ENCODE assay signal across 28 cellular contexts in the genomic region with DNA sequence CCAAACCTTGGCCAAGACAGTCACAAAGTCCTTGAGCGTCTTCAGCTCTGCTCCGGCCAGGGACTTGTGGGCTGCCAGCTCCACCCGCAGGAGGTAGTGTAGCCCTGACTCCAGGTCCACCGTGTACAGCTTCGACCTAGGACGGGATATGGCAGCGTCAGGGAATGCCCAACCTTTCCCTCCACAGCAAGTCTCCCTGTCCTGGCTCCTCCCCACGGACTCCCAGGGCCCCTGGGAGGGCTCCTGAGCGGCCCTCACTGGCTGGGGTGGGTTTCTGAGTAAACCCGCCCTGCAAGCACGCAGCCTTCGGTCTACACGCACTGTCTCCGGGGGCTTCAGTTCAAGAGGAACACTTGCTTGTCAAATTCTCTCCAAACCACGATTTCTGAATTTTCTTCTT. TPM values are rescaled to one million over a fixed set of nuclear protein-coding genes. Genes with fewer than 3 reads are reported as not detected.
"Had no signal": no experiment of that assay in that cellular context is flagged by ENCODE, and none has a peak within 500 bp of the region (broad histone marks: within the 10 kb centered on the region; RNA-seq: fewer than 3 reads in every experiment).

No MANE protein-coding gene starts in this region.

- H3K9me3 Mint-ChIP-seq: activated CD4-positive, alpha-beta memory T cell treated with anti-CD3 and anti-CD28 coated beads, Interleukin-2, amount 10 ng/mL, durations not matched to agents 7 days and 5 days; activated CD4-positive, alpha-beta T cell treated with anti-CD3 and anti-CD28 coated beads, Interleukin-2, amount 10 ng/mL, durations not matched to agents 7 days and 5 days; activated naive CD4-positive, alpha-beta T cell treated with anti-CD3 and anti-CD28 coated beads, Interleukin-2, amount 50 U/mL, for 24 hours; activated naive CD8-positive, alpha-beta T cell treated with anti-CD3 and anti-CD28 coated beads, Interleukin-2, amount 50 U/mL, for 24 hours; activated T-helper 2 cell treated with anti-CD3 and anti-CD28 coated beads, Interferon-gamma antibody, Interleukin-2, Interleukin-4, amounts not matched to agents 10 μg/mL and 5 μg/mL and 100 μg/mL, durations not matched to agents 14 hours and 24 hours and 36 hours; naive thymus-derived CD8-positive, alpha-beta T cell; neural crest cell; stimulated activated effector memory CD8-positive, alpha-beta T cell treated with anti-CD3 and anti-CD28 coated beads, Interleukin-12 subunit alpha, Interleukin-12 subunit beta, amount 100 ng/mL, for 72 hours; stimulated activated naive CD8-positive, alpha-beta T cell treated with anti-CD3 and anti-CD28 coated beads, Interleukin-15, amount 100 ng/mL, for 72 hours; type B pancreatic cell had no signal

- H3K27me3 ChIP-seq: heart left ventricle, left lung, uterus had no signal

- H3K4me1 Mint-ChIP-seq: activated naive CD4-positive, alpha-beta T cell treated with anti-CD3 and anti-CD28 coated beads, Interleukin-2, amount 50 U/mL, for 24 hours; activated naive CD8-positive, alpha-beta T cell treated with anti-CD3 and anti-CD28 coated beads, Interleukin-2, amount 50 U/mL, for 24 hours; neural crest cell; T-helper 17 cell; WTC11 had no signal

- H3K27ac ChIP-seq: heart left ventricle, left lung, lower lobe of right lung, uterus had no signal

- H3K27ac Mint-ChIP-seq: activated CD4-positive, alpha-beta memory T cell treated with anti-CD3 and anti-CD28 coated beads, Interleukin-2, amount 10 ng/mL, durations not matched to agents 7 days and 5 days; activated CD4-positive, alpha-beta T cell treated with anti-CD3 and anti-CD28 coated beads, Interleukin-2, amount 10 ng/mL, durations not matched to agents 7 days and 5 days; activated naive CD4-positive, alpha-beta T cell treated with anti-CD3 and anti-CD28 coated beads, Interleukin-2, amount 50 U/mL, for 24 hours; activated naive CD8-positive, alpha-beta T cell treated with anti-CD3 and anti-CD28 coated beads, Interleukin-2, amount 50 U/mL, for 24 hours; activated T-helper 2 cell treated with anti-CD3 and anti-CD28 coated beads, Interferon-gamma antibody, Interleukin-2, Interleukin-4, amounts not matched to agents 10 μg/mL and 5 μg/mL and 100 μg/mL, durations not matched to agents 14 hours and 24 hours and 36 hours; naive thymus-derived CD8-positive, alpha-beta T cell; stimulated activated effector memory CD8-positive, alpha-beta T cell treated with anti-CD3 and anti-CD28 coated beads, Interleukin-12 subunit alpha, Interleukin-12 subunit beta, amount 100 ng/mL, for 72 hours; T-helper 17 cell; type B pancreatic cell; WTC11 had no signal

- DNase-seq: activated CD4-positive, alpha-beta memory T cell treated with anti-CD3 and anti-CD28 coated beads, Interleukin-2, amount 10 ng/mL, durations not matched to agents 7 days and 5 days; activated CD4-positive, alpha-beta T cell treated with anti-CD3 and anti-CD28 coated beads for 1 hour; activated CD4-positive, alpha-beta T cell treated with anti-CD3 and anti-CD28 coated beads, Interleukin-2, amount 10 ng/mL, durations not matched to agents 7 days and 5 days; activated naive CD8-positive, alpha-beta T cell treated with anti-CD3 and anti-CD28 coated beads, Interleukin-2, amount 50 U/mL, for 24 hours; activated T-cell treated with anti-CD3 and anti-CD28 coated beads, Interleukin-2, amount 50 U/mL, for 48 hours; cortex of kidney; heart left ventricle; lower lobe of right lung; mesenchymal stem cell; naive thymus-derived CD8-positive, alpha-beta T cell; posterior cingulate gyrus; stimulated activated CD4-positive, alpha-beta T cell treated with anti-CD3 and anti-CD28 coated beads, Interleukin-12 subunit alpha, Interleukin-12 subunit beta, amount 100 ng/mL, for 4 hours; stimulated activated CD4-positive, alpha-beta T cell treated with anti-CD3 and anti-CD28 coated beads, Interleukin-4, amount 100 ng/mL, for 1 hour; stimulated activated naive CD8-positive, alpha-beta T cell treated with anti-CD3 and anti-CD28 coated beads, Interleukin-15, amount 100 ng/mL, for 72 hours; substantia nigra; T-helper 17 cell; uterus had no signal

- H3K36me3 ChIP-seq: uterus had no signal

- H3K27me3 Mint-ChIP-seq: activated CD4-positive, alpha-beta memory T cell treated with anti-CD3 and anti-CD28 coated beads, Interleukin-2, amount 10 ng/mL, durations not matched to agents 7 days and 5 days; activated CD4-positive, alpha-beta T cell treated with anti-CD3 and anti-CD28 coated beads, Interleukin-2, amount 10 ng/mL, durations not matched to agents 7 days and 5 days; activated naive CD4-positive, alpha-beta T cell treated with anti-CD3 and anti-CD28 coated beads, Interleukin-2, amount 50 U/mL, for 24 hours; activated naive CD8-positive, alpha-beta T cell treated with anti-CD3 and anti-CD28 coated beads, Interleukin-2, amount 50 U/mL, for 24 hours; naive thymus-derived CD8-positive, alpha-beta T cell; stimulated activated naive CD8-positive, alpha-beta T cell treated with anti-CD3 and anti-CD28 coated beads, Interleukin-15, amount 100 ng/mL, for 72 hours; T-helper 17 cell; type B pancreatic cell had no signal

- H3K4me3 ChIP-seq: heart left ventricle, left lung, lower lobe of right lung, skin epidermis, uterus had no signal

- ATAC-seq: activated naive CD8-positive, alpha-beta T cell treated with anti-CD3 and anti-CD28 coated beads, Interleukin-2, amount 50 U/mL, for 24 hours; heart left ventricle; left lung; naive thymus-derived CD8-positive, alpha-beta T cell; sciatic nerve; stimulated activated effector memory CD8-positive, alpha-beta T cell treated with anti-CD3 and anti-CD28 coated beads, Interleukin-12 subunit alpha, Interleukin-12 subunit beta, amount 100 ng/mL, for 72 hours; stimulated activated naive CD8-positive, alpha-beta T cell treated with anti-CD3 and anti-CD28 coated beads, Interleukin-15, amount 100 ng/mL, for 72 hours; T-helper 17 cell; WTC11 had no signal

- H3K9me3 ChIP-seq: uterus had no signal

- H3K4me3 Mint-ChIP-seq: activated CD4-positive, alpha-beta memory T cell treated with anti-CD3 and anti-CD28 coated beads, Interleukin-2, amount 10 ng/mL, durations not matched to agents 7 days and 5 days; activated CD4-positive, alpha-beta T cell treated with anti-CD3 and anti-CD28 coated beads, Interleukin-2, amount 10 ng/mL, durations not matched to agents 7 days and 5 days; activated naive CD4-positive, alpha-beta T cell treated with anti-CD3 and anti-CD28 coated beads, Interleukin-2, amount 50 U/mL, for 24 hours; activated naive CD8-positive, alpha-beta T cell treated with anti-CD3 and anti-CD28 coated beads, Interleukin-2, amount 50 U/mL, for 24 hours; naive thymus-derived CD8-positive, alpha-beta T cell; neural crest cell; stimulated activated effector memory CD8-positive, alpha-beta T cell treated with anti-CD3 and anti-CD28 coated beads, Interleukin-12 subunit alpha, Interleukin-12 subunit beta, amount 100 ng/mL, for 72 hours; stimulated activated naive CD8-positive, alpha-beta T cell treated with anti-CD3 and anti-CD28 coated beads, Interleukin-15, amount 100 ng/mL, for 72 hours; type B pancreatic cell; WTC11 had no signal

- H3K4me1 ChIP-seq: heart left ventricle, left lung, lower lobe of right lung, uterus had no signal

RNA-seq across cellular contexts. Expression of a gene that starts 13.7 kb away (rescaled TPM):
- total RNA-seq: activated CD4-positive, alpha-beta T cell treated with anti-CD3 and anti-CD28 coated beads, Interleukin-2, amount 10 ng/mL, durations not matched to agents 7 days and 5 days; activated T-helper 2 cell treated with anti-CD3 and anti-CD28 coated beads, Interferon-gamma antibody, Interleukin-2, Interleukin-4, amounts not matched to agents 10 μg/mL and 5 μg/mL and 100 μg/mL, durations not matched to agents 14 hours and 24 hours and 36 hours; chondrocyte; heart left ventricle; left lung; lower lobe of right lung; naive thymus-derived CD8-positive, alpha-beta T cell; osteoblast; sciatic nerve; uterus; WTC11 had no signal
- polyA plus RNA-seq: heart left ventricle; naive thymus-derived CD8-positive, alpha-beta T cell had no signal
